In the genomic region with DNA sequence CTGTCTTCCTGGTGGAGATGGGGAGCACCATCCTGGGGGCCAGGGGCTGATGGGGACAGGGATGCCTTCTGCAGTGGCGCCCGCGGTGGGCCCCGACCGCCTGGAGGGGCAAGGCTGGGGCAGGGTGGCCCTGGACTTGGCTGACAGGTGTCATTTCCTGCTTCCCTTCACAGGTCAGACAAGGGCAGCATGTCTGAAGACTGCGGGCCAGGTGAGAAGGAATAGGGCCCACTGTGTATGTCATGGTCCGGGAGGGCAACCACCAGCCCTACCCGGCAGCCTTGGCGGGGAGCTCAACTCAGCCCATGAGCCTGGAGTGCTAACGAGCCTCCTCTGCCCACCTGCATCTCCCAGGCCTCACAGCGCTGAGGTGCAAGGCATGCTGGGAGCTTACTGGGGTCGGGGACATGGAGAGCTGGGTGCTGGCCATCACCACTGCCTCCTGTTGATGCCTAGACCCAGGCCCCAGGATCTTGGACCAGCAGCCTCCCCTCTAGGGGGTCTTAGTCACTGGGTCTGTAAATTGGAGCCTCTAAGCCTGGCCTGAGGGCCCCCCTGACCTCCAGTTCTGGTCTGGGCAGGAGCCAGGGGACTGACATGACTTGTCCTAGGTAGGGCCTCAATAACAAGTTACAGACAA, we compare ENCODE assay signal across 2 cellular contexts.
TF ChIP-seq lines count a peak whose summit lies in the region.

No MANE protein-coding gene starts in this region.

TF ChIP-seq in IMR-90, 13 proteins besides CTCF, POLR2A, EP300 and RAD21:
- TF ChIP-seq RFX5 (IDR thresholded peaks at IDR 0.05; ENCODE audit: low read depth, low read length) (no peak), SMC3 (IDR thresholded peaks at IDR 0.05; ENCODE audit: low read depth, low read length) (no peak)

TF ChIP-seq in K562, 482 proteins besides CTCF, POLR2A, EP300 and RAD21:
- TF ChIP-seq CREB3 (tag; conservative IDR thresholded peaks at IDR 0.05; ENCODE audit: low read depth) = no peak
